Comparison of ENCODE assay signal across 8 cellular contexts in genomic region chr5:157917909-157918809, GRCh38. TPM values are rescaled to one million over a fixed set of nuclear protein-coding genes. Genes with fewer than 3 reads are reported as not detected.
DNase-seq lines count a peak whose midpoint lies in the region; ATAC-seq and TF ChIP-seq lines count a peak whose summit lies in the region.

No MANE protein-coding gene starts in this region.

- TF ChIP-seq CTCF in CD14-positive monocyte (IDR thresholded peaks at IDR 0.05) = peak; percentile 50
- peak; percentile 64 for TF ChIP-seq CTCF in astrocyte of the cerebellum (IDR thresholded peaks at IDR 0.05; ENCODE audit: low read depth, low read length, missing control alignments)

- H3K27ac ChIP-seq in KOPT-K1 (ENCODE audit: low read depth, low read length, poor library complexity, severe bottlenecking) = peak overlapping the region; percentile 85

- in situ Hi-C loops in astrocyte of the cerebellum (cut with HindIII; ENCODE audit: low sequenced_read_pairs) = no loop called here

- H3K36me3 ChIP-seq in KOPT-K1 (ENCODE audit: insufficient read depth, low read length) = no peaks in the 10 kb centered on the region

- H3K36me3 Mint-ChIP-seq in CD14-positive monocyte (no peaks in the 10 kb centered on the region), T-helper 17 cell (ENCODE audit: low read depth) (no peaks in the 10 kb centered on the region)

- ATAC-seq in GM19452 (IDR thresholded peaks at IDR 0.05; ENCODE audit: unreplicated experiment) (peak; percentile 50), T-helper 17 cell (peak; percentile 65), GM19467 (IDR thresholded peaks at IDR 0.05; ENCODE audit: unreplicated experiment) (no peak)

- peak; percentile 49 for DNase-seq in CD14-positive monocyte (ENCODE audit: low spot score)
- peak; percentile 32 to 40 (median 36) for DNase-seq in T-helper 17 cell
- DNase-seq in astrocyte of the cerebellum (ENCODE audit: low read depth) = peak; percentile 56
- DNase-seq in iPS-NIHi7 (ENCODE audit: extremely low spot score) = peak; percentile 66
- DNase-seq in stimulated activated CD4-positive, alpha-beta T cell treated with anti-CD3 and anti-CD28 coated beads, Interleukin-2, amount 100 ng/mL, for 4 hours (ENCODE audit: low read depth) = peak; percentile 29

- H3K27ac Mint-ChIP-seq in CD14-positive monocyte (peak overlapping the region in 1 of 7 donors; percentile 41), T-helper 17 cell (peak overlapping the region; percentile 54)

- peaks cover 36% of the 10 kb centered on the region for H3K4me1 Mint-ChIP-seq in CD14-positive monocyte
- peaks cover 27% of the 10 kb centered on the region for H3K4me1 Mint-ChIP-seq in T-helper 17 cell

- no peaks in the 10 kb centered on the region for H3K27me3 Mint-ChIP-seq in CD14-positive monocyte (ENCODE audit: low read depth in 3 of 3)
- H3K27me3 Mint-ChIP-seq in T-helper 17 cell = no peaks in the 10 kb centered on the region

- H3K9me3 Mint-ChIP-seq in CD14-positive monocyte = no peaks in the 10 kb centered on the region

- H3K4me3 Mint-ChIP-seq in CD14-positive monocyte = no peak overlapping the region
- H3K4me3 Mint-ChIP-seq in T-helper 17 cell = peak overlapping the region; percentile 62

- H3K9me3 ChIP-seq in KOPT-K1 (ENCODE audit: insufficient read depth, low read length, poor library complexity, severe bottlenecking) = no peaks in the 10 kb centered on the region
- no peaks in the 10 kb centered on the region for H3K9me3 ChIP-seq in T-helper 17 cell (ENCODE audit: control insufficient read depth, low read length, poor library complexity, severe bottlenecking)

- H3K4me3 ChIP-seq in astrocyte of the cerebellum (ENCODE audit: low read depth, low read length) = no peak overlapping the region

- intact Hi-C loops in CD14-positive monocyte (cut with micrococcal nuclease) = no loop called here

RNA-seq across cellular contexts. Expression of gene CLINT1, which starts 59.2 kb away (rescaled TPM):
- polyA plus RNA-seq in CD14-positive monocyte = 10 to 100 TPM; 67.4 to 71.9 TPM
- total RNA-seq in T-helper 17 cell = 100 to 1,000 TPM in 1 of 2 donors, 10 to 100 TPM in 1; 92.7 to 102 TPM
